Comparison of ENCODE assay signal across 10 cellular contexts in genomic region chr20:51402201-51402600, GRCh38.
DNase-seq lines count a peak whose midpoint lies in the region; ATAC-seq and TF ChIP-seq lines count a peak whose summit lies in the region.
"Had no signal": no experiment of that assay in that cellular context is flagged by ENCODE, and none has a peak within 500 bp of the region (broad histone marks: within the 10 kb centered on the region; RNA-seq: fewer than 3 reads in every experiment).

No MANE protein-coding gene starts in this region.

- intact Hi-C loops in sciatic nerve (cut with DNase I): no loop called here

- H3K27me3 ChIP-seq in Karpas-422 (ENCODE audit: low read length) (no peaks in the 10 kb centered on the region), osteoblast (ENCODE audit: insufficient read depth, low read length) (no peaks in the 10 kb centered on the region)

- no peak overlapping the region for H3K9ac ChIP-seq in Karpas-422 (ENCODE audit: low read length)

- H3K4me3 Mint-ChIP-seq in activated CD4-positive, alpha-beta T cell treated with anti-CD3 and anti-CD28 coated beads, Interleukin-2, amount 10 ng/mL, durations not matched to agents 7 days and 5 days: peak overlapping the region; percentile 52
- H3K4me3 Mint-ChIP-seq in glutamatergic neuron (ENCODE audit: unreplicated experiment): no peak overlapping the region

- H3K79me2 ChIP-seq in Karpas-422 (ENCODE audit: low read length) (peaks cover 11% of the 10 kb centered on the region), osteoblast (ENCODE audit: insufficient read depth, low read length) (no peaks in the 10 kb centered on the region)

- no peak for TF ChIP-seq CTCF in glutamatergic neuron (IDR thresholded peaks at IDR 0.05; ENCODE audit: partially characterized antibody, unreplicated experiment)
- no peak for TF ChIP-seq CTCF in osteoblast (IDR thresholded peaks at IDR 0.05; ENCODE audit: extremely low read depth, low read depth, low read length)

- no peaks in the 10 kb centered on the region for H3K9me3 Mint-ChIP-seq in activated CD4-positive, alpha-beta T cell treated with anti-CD3 and anti-CD28 coated beads, Interleukin-2, amount 10 ng/mL, durations not matched to agents 7 days and 5 days
- peaks cover 3% of the 10 kb centered on the region for H3K9me3 Mint-ChIP-seq in glutamatergic neuron (ENCODE audit: unreplicated experiment)

- CTCF ChIA-PET in activated CD4-positive, alpha-beta T cell treated with anti-CD3 and anti-CD28 coated beads, Interleukin-2, amount 10 ng/mL, durations not matched to agents 7 days and 5 days (lab: Charles Lee): interaction anchor here (0.9 to 2.1 kb wide), 4 partner anchors 8 to 150 kb away, joined by 3 to 5 read pairs (median 3); partner anchors contain the start of gene NFATC2

- H3K4me1 ChIP-seq in Karpas-422 (ENCODE audit: low read length) (peaks cover 30% of the 10 kb centered on the region), osteoblast (ENCODE audit: insufficient read depth, low read length) (no peaks in the 10 kb centered on the region)
- H3K4me1 ChIP-seq: HAP-1 had no signal

- no peak for ATAC-seq in sciatic nerve
- ATAC-seq in GM18858 (IDR thresholded peaks at IDR 0.05; ENCODE audit: unreplicated experiment): no peak
- ATAC-seq: HepG2 had no signal

- H3K9me2 ChIP-seq in Karpas-422 (replicated peaks; ENCODE audit: insufficient read depth, low read length): no peaks in the 10 kb centered on the region

- H3K27me3 Mint-ChIP-seq in activated CD4-positive, alpha-beta T cell treated with anti-CD3 and anti-CD28 coated beads, Interleukin-2, amount 10 ng/mL, durations not matched to agents 7 days and 5 days: no peaks in the 10 kb centered on the region
- peaks cover 4% of the 10 kb centered on the region for H3K27me3 Mint-ChIP-seq in glutamatergic neuron (ENCODE audit: unreplicated experiment)

- POLR2A ChIA-PET in activated CD4-positive, alpha-beta T cell treated with anti-CD3 and anti-CD28 coated beads, Interleukin-2, amount 10 ng/mL, durations not matched to agents 7 days and 5 days (lab: Charles Lee): no interaction called here

- DNase-seq in Ammon's horn (ENCODE audit: low spot score) (peak; percentile 52), Karpas-422 (no peak), glutamatergic neuron (no peak), sciatic nerve (ENCODE audit: low spot score) (no peak), osteoblast (ENCODE audit: insufficient read length, low spot score, missing footprints) (no peak), NCI-H1694 (lab: John Stamatoyannopoulos, UW) (no peak)
- peak; percentile 71 for DNase-seq in activated CD4-positive, alpha-beta T cell treated with anti-CD3 and anti-CD28 coated beads, Interleukin-2, amount 10 ng/mL, durations not matched to agents 7 days and 5 days

- H3K27ac ChIP-seq in Karpas-422 (ENCODE audit: low read length): peak overlapping the region; percentile 58
- H3K27ac ChIP-seq in osteoblast (ENCODE audit: low read depth, low read length): no peak overlapping the region

- H3K4me3 ChIP-seq in Karpas-422 (ENCODE audit: low read length) (no peak overlapping the region), osteoblast (ENCODE audit: insufficient read depth, low read length) (no peak overlapping the region)
- H3K4me3 ChIP-seq: HAP-1 had no signal

- peaks cover 88% of the 10 kb centered on the region for H3K4me1 Mint-ChIP-seq in activated CD4-positive, alpha-beta T cell treated with anti-CD3 and anti-CD28 coated beads, Interleukin-2, amount 10 ng/mL, durations not matched to agents 7 days and 5 days
- peaks cover 14% of the 10 kb centered on the region for H3K4me1 Mint-ChIP-seq in glutamatergic neuron (ENCODE audit: low read depth, unreplicated experiment)

- no peaks in the 10 kb centered on the region for H3K9me3 ChIP-seq in Karpas-422 (ENCODE audit: low read length)
- H3K9me3 ChIP-seq in osteoblast (ENCODE audit: low read depth, low read length): no peaks in the 10 kb centered on the region
- H3K9me3 ChIP-seq: HAP-1 had no signal

- H3K36me3 ChIP-seq in Karpas-422 (ENCODE audit: insufficient read depth, low read length): peaks cover 50% of the 10 kb centered on the region
- H3K36me3 ChIP-seq in osteoblast (ENCODE audit: insufficient read depth, low read length): no peaks in the 10 kb centered on the region
- H3K36me3 ChIP-seq: HAP-1 had no signal

- H3K36me3 Mint-ChIP-seq in activated CD4-positive, alpha-beta T cell treated with anti-CD3 and anti-CD28 coated beads, Interleukin-2, amount 10 ng/mL, durations not matched to agents 7 days and 5 days (ENCODE audit: low read depth): peaks cover 92% of the 10 kb centered on the region
- no peaks in the 10 kb centered on the region for H3K36me3 Mint-ChIP-seq in glutamatergic neuron (ENCODE audit: unreplicated experiment)

- peak overlapping the region; percentile 98 for H3K27ac Mint-ChIP-seq in activated CD4-positive, alpha-beta T cell treated with anti-CD3 and anti-CD28 coated beads, Interleukin-2, amount 10 ng/mL, durations not matched to agents 7 days and 5 days
- H3K27ac Mint-ChIP-seq in glutamatergic neuron (ENCODE audit: unreplicated experiment): peak overlapping the region; percentile 16

- H3K4me2 ChIP-seq in Karpas-422 (ENCODE audit: low read depth, low read length, poor library complexity, severe bottlenecking): no peak overlapping the region
- H3K4me2 ChIP-seq in osteoblast (ENCODE audit: insufficient read depth, low read length): no peak overlapping the region

- H4K20me1 ChIP-seq in Karpas-422 (ENCODE audit: insufficient read depth, low read depth, low read length) (no peaks in the 10 kb centered on the region), osteoblast (ENCODE audit: insufficient read depth, low read length) (no peaks in the 10 kb centered on the region)

- no peak overlapping the region for H2AFZ ChIP-seq in Karpas-422 (ENCODE audit: low read length)
- no peak overlapping the region for H2AFZ ChIP-seq in osteoblast (ENCODE audit: low read length)

Comparison
In these comparisons a context has a peak if more than half of its experiments do, and no peak if none do; other contexts are left out.
1. DNase-seq: peak in Ammon's horn (single experiment) and activated CD4-positive, alpha-beta T cell treated with anti-CD3 and anti-CD28 coated beads, Interleukin-2, amount 10 ng/mL, durations not matched to agents 7 days and 5 days (single experiment); none in Karpas-422 (single experiment), glutamatergic neuron (single experiment), sciatic nerve (single experiment), osteoblast (single experiment) and NCI-H1694 (single experiment).